ENCODE assay signal across 2 cellular contexts in genomic region chr12:63711339-63711738, GRCh38. TPM values are rescaled to one million over a fixed set of nuclear protein-coding genes. Genes with fewer than 3 reads are reported as not detected.
"Had no signal": no experiment of that assay in that cellular context is flagged by ENCODE, and none has a peak within 500 bp of the region (broad histone marks: within the 10 kb centered on the region; RNA-seq: fewer than 3 reads in every experiment).

No MANE protein-coding gene starts in this region.

RNA-seq across cellular contexts. Expression of gene DPY19L2, which starts 43.0 kb away (rescaled TPM):
- polyA plus RNA-seq: immature natural killer cell, smooth muscle cell had no signal
